In genomic region chr14:50000215-50001145, GRCh38 we compare ENCODE assay signal across 8 cellular contexts.
DNase-seq lines count a peak whose midpoint lies in the region; ATAC-seq and TF ChIP-seq lines count a peak whose summit lies in the region.

No MANE protein-coding gene starts in this region.

- no peaks in the 10 kb centered on the region for H3K9me3 ChIP-seq in A673 (ENCODE audit: low read depth, low read length, poor library complexity, severe bottlenecking)
- no peaks in the 10 kb centered on the region for H3K9me3 ChIP-seq in Peyer's patch

- DNase-seq in A673 (ENCODE audit: low spot score), result peak; percentile 86
- DNase-seq in Peyer's patch, result peak; percentile 75 to 92 (median 79)
- peak; percentile 60 for DNase-seq in activated T-helper 9 cell treated with anti-CD3 and anti-CD28 coated beads, Interleukin-2, amount 50 U/mL, for 16 hours (ENCODE audit: low read depth)
- peak; percentile 96 for DNase-seq in foreskin fibroblast
- DNase-seq in putamen (ENCODE audit: low spot score), result peak; percentile 19
- peak; percentile 70 for DNase-seq in ureter (ENCODE audit: low spot score)
- no peak for DNase-seq in NCI-H2196 treated with DMSO at 0.1 percent for 48 hours (lab: John Stamatoyannopoulos, UW; ENCODE audit: unreplicated experiment)

- peak; percentile 29 for ATAC-seq in GM19395 (IDR thresholded peaks at IDR 0.05; ENCODE audit: unreplicated experiment)

- intact Hi-C loops in A673 (cut with micrococcal nuclease; ENCODE audit: unreplicated experiment), result no loop called here

- H3K4me1 ChIP-seq in A673 (ENCODE audit: insufficient read depth, low read length, poor library complexity, severe bottlenecking), result peaks cover 23% of the 10 kb centered on the region
- peaks cover 12 to 45% (median 33%) of the 10 kb centered on the region in 4 donors for H3K4me1 ChIP-seq in Peyer's patch

- POLR2A ChIA-PET in A673 (lab: Charles Lee; ENCODE audit: low non-redundant PET), result no interaction called here

- CTCF ChIA-PET in A673 (lab: Charles Lee), result interaction anchor here (0.6 kb wide), 1 partner anchor 108 kb away, joined by 3 read pairs; the partner anchor contains the start of gene ARF6

- H3K36me3 ChIP-seq in A673 (ENCODE audit: insufficient read depth, low read length, poor library complexity, severe bottlenecking) (no peaks in the 10 kb centered on the region), Peyer's patch (no peaks in the 10 kb centered on the region)

- TF ChIP-seq CTCF in A673 (conservative IDR thresholded peaks at IDR 0.05; ENCODE audit: low read depth, low read length) (no peak), Peyer's patch (IDR thresholded peaks at IDR 0.05) (no peak), foreskin fibroblast (IDR thresholded peaks at IDR 0.05; ENCODE audit: low read depth, low read length) (no peak)

- H3K27ac ChIP-seq in A673 (ENCODE audit: low read depth, low read length, poor library complexity, severe bottlenecking) (no peak overlapping the region), Peyer's patch (peak overlapping the region; percentile 94 to 99 (median 95))

- H3K27me3 ChIP-seq in A673 (replicated peaks; ENCODE audit: insufficient read depth, low read depth, low read length, poor library complexity) (no peaks in the 10 kb centered on the region), Peyer's patch (no peaks in the 10 kb centered on the region)

- H3K4me3 ChIP-seq in A673 (ENCODE audit: low read depth, low read length, poor library complexity, severe bottlenecking), result no peak overlapping the region
- H3K4me3 ChIP-seq in Peyer's patch, result peak overlapping the region; percentile 11 to 55 (median 36)
- H3K4me3 ChIP-seq in foreskin fibroblast (ENCODE audit: low read depth in 1 of 2, low read length in 2 of 2), result peak overlapping the region; percentile 11 to 16

- BruUV-seq in A673 (replicated peaks; lab: Mats Ljungman, UMichigan), result no TSS peak

- TF ChIP-seq POLR2A in Peyer's patch (IDR thresholded peaks at IDR 0.05), result peak; percentile 33 to 53
